ENCODE assay signal across 26 cellular contexts in the genomic region with DNA sequence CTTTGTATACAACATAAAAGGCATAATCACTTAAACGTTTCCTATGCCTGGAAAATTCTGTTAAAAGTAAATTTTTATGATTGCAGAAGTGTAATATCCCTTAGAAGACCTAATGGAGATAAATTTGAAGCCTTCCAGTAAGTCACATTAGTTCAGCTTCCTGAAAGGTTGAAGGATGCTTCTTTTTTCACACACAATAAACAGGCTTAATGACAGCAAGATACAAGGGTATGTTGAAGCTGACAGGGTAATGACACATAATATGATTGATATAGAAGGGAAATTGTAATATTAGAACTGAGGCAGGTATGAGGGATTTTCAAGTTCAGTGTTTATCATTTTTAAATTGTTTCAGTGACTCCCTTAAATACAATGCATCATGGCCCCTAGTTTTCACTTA.
"Had no signal": no experiment of that assay in that cellular context is flagged by ENCODE, and none has a peak within 500 bp of the region (broad histone marks: within the 10 kb centered on the region; RNA-seq: fewer than 3 reads in every experiment).

No MANE protein-coding gene starts in this region.

- H3K36me3 ChIP-seq: suprapubic skin, thoracic aorta, thyroid gland, transverse colon, upper lobe of left lung, upper lobe of right lung, uterus, vagina had no signal

- H3K4me3 ChIP-seq: stomach, suprapubic skin, testis, thoracic aorta, thyroid gland, tibial artery, tibial nerve, transverse colon, upper lobe of left lung, upper lobe of right lung, uterus, vagina had no signal

- H3K27ac ChIP-seq: stomach, suprapubic skin, testis, thoracic aorta, thyroid gland, tibial artery, tibial nerve, transverse colon, upper lobe of left lung, upper lobe of right lung, uterus, vagina had no signal

- DNase-seq: stimulated activated CD4-positive, alpha-beta T cell treated with anti-CD3 and anti-CD28 coated beads, Interleukin-2, amount 100 ng/mL, for 48 hours; stimulated activated CD4-positive, alpha-beta T cell treated with anti-CD3 and anti-CD28 coated beads, Interleukin-4, amount 100 ng/mL, for 1 hour; stimulated activated CD4-positive, alpha-beta T cell treated with anti-CD3 and anti-CD28 coated beads, Interleukin-4, amount 100 ng/mL, for 24 hours; stimulated activated CD4-positive, alpha-beta T cell treated with anti-CD3 and anti-CD28 coated beads, Interleukin-4, amount 100 ng/mL, for 4 hours; stimulated activated CD8-positive, alpha-beta memory T cell treated with anti-CD3 and anti-CD28 coated beads, Interleukin-4, amount 100 ng/mL, for 48 hours; stimulated activated naive B cell treated with anti-CD40 and anti-IgM and Interleukin-4, amounts not matched to agents 10 μg/mL and 1 μg/mL and 100 μg/mL, for 72 hours; stimulated activated naive CD4-positive, alpha-beta T cell; stimulated activated naive CD4-positive, alpha-beta T cell treated with Interleukin-2 at 50 U/mL for 16 hours; stimulated activated naive CD8-positive, alpha-beta T cell treated with anti-CD3 and anti-CD28 coated beads, Interleukin-15, amount 100 ng/mL, for 72 hours; stimulated activated naive CD8-positive, alpha-beta T cell treated with anti-CD3 and anti-CD28 coated beads, Interleukin-15, Interleukin-2, amounts not matched to agents 100 U/mL and 50 U/mL, for 24 hours; stomach; substantia nigra; testis; thyroid gland; tibial artery; transverse colon; trophoblast cell; upper lobe of left lung; upper lobe of right lung; uterus had no signal

- H3K27me3 ChIP-seq: stomach, suprapubic skin, testis, thyroid gland, tibial artery, tibial nerve, transverse colon, upper lobe of left lung, upper lobe of right lung, uterus, vagina had no signal

- H3K9me3 ChIP-seq: stomach, suprapubic skin, testis, thoracic aorta, thyroid gland, tibial artery, tibial nerve, transverse colon, upper lobe of left lung, upper lobe of right lung, uterus, vagina had no signal

- ATAC-seq: stimulated activated effector memory CD8-positive, alpha-beta T cell treated with anti-CD3 and anti-CD28 coated beads, Interleukin-12 subunit alpha, Interleukin-12 subunit beta, amount 100 ng/mL, for 72 hours; stimulated activated memory B cell treated with anti-CD40 and anti-IgM and Interleukin-4, amounts not matched to agents 10 μg/mL and 1 μg/mL and 100 μg/mL, for 72 hours; stimulated activated naive B cell treated with anti-CD40 and anti-IgM and Interleukin-4, amounts not matched to agents 10 μg/mL and 1 μg/mL and 100 μg/mL, for 72 hours; stimulated activated naive CD8-positive, alpha-beta T cell treated with anti-CD3 and anti-CD28 coated beads, Interleukin-15, amount 100 ng/mL, for 72 hours; stimulated activated naive CD8-positive, alpha-beta T cell treated with anti-CD3 and anti-CD28 coated beads, Interleukin-15, Interleukin-2, amounts not matched to agents 100 U/mL and 50 U/mL, for 24 hours; upper lobe of right lung had no signal
